In the genomic region with DNA sequence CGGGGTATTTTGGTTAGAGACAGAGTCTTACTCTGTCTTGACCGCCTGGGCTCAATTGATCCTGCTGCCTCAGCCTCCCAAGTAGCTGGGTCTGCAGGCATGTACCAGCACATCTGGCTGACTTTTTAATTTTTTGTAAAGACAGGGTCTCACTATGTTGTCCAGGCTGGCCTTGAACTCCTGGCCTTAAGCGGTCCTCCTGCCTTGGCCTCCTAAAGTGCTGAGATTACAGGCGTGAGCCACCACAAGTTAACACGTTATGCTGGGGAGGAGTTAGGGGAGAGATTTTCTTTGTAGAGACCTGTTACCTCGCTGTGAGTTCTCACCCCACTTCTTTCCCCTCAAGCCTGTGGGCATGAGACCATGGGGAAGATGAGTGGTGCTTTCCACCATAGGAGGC, we compare ENCODE assay signal across 12 cellular contexts. TPM values are rescaled to one million over a fixed set of nuclear protein-coding genes. Genes with fewer than 3 reads are reported as not detected.
DNase-seq lines count a peak whose midpoint lies in the region; FAIRE-seq and TF ChIP-seq lines count a peak whose summit lies in the region.
"Had no signal": no experiment of that assay in that cellular context is flagged by ENCODE, and none has a peak within 500 bp of the region (broad histone marks: within the 10 kb centered on the region; RNA-seq: fewer than 3 reads in every experiment).

No MANE protein-coding gene starts in this region.

- H3K27ac ChIP-seq in astrocyte (ENCODE audit: low read depth, low read length) = no peak overlapping the region
- H3K27ac ChIP-seq: left ventricle myocardium inferior, neural progenitor cell, skin epidermis, upper lobe of left lung had no signal

- H3K9me3 Mint-ChIP-seq in astrocyte (ENCODE audit: unreplicated experiment) = peaks cover 6% of the 10 kb centered on the region
- H3K9me3 Mint-ChIP-seq: CD4-positive, alpha-beta memory T cell; IgD-negative memory B cell; neural progenitor cell had no signal

- no peaks in the 10 kb centered on the region for H4K20me1 ChIP-seq in astrocyte (ENCODE audit: insufficient read depth, low read length)

- FAIRE-seq in astrocyte (lab: Jason Lieb, UNC) = no peak

- H3K36me3 Mint-ChIP-seq in astrocyte (ENCODE audit: low read depth, unreplicated experiment) = peaks cover 2% of the 10 kb centered on the region
- H3K36me3 Mint-ChIP-seq: CD4-positive, alpha-beta memory T cell; IgD-negative memory B cell; neural progenitor cell had no signal

- no peak overlapping the region for H2AFZ ChIP-seq in astrocyte (ENCODE audit: low read depth, low read length)
- H2AFZ ChIP-seq: neural progenitor cell had no signal

- H3K4me3 Mint-ChIP-seq in astrocyte (ENCODE audit: unreplicated experiment) = no peak overlapping the region
- H3K4me3 Mint-ChIP-seq: CD4-positive, alpha-beta memory T cell; IgD-negative memory B cell; neural progenitor cell had no signal

- H3K36me3 ChIP-seq in astrocyte (ENCODE audit: insufficient read depth, low read length) = no peaks in the 10 kb centered on the region
- H3K36me3 ChIP-seq: left ventricle myocardium inferior, neural progenitor cell, upper lobe of left lung had no signal

- H3K27me3 ChIP-seq in astrocyte (ENCODE audit: insufficient read depth, low read length) = peaks cover 2% of the 10 kb centered on the region
- H3K27me3 ChIP-seq: neural progenitor cell, upper lobe of left lung had no signal

- H3K4me2 ChIP-seq in astrocyte (ENCODE audit: low read length) = no peak overlapping the region
- H3K4me2 ChIP-seq: neural progenitor cell had no signal

- TF ChIP-seq CTCF in astrocyte (IDR thresholded peaks at IDR 0.05; ENCODE audit: insufficient read depth, low read depth, low read length) = no peak

- H3K27ac Mint-ChIP-seq in astrocyte (ENCODE audit: unreplicated experiment) = peak overlapping the region; percentile 75
- H3K27ac Mint-ChIP-seq: IgD-negative memory B cell, neural progenitor cell had no signal

- H3K9ac ChIP-seq in astrocyte (ENCODE audit: low read length) = no peak overlapping the region
- H3K9ac ChIP-seq: neural progenitor cell had no signal

- no peak overlapping the region for H3K4me3 ChIP-seq in astrocyte (ENCODE audit: insufficient read depth, low read depth, low read length)
- H3K4me3 ChIP-seq: left ventricle myocardium inferior, neural progenitor cell, skin epidermis, upper lobe of left lung had no signal

- H3K9me3 ChIP-seq in astrocyte (ENCODE audit: insufficient read depth, low read depth, low read length) = no peaks in the 10 kb centered on the region
- H3K9me3 ChIP-seq: left ventricle myocardium inferior, upper lobe of left lung had no signal

- no peaks in the 10 kb centered on the region for H3K79me2 ChIP-seq in astrocyte (ENCODE audit: insufficient read depth, low read length)

- peaks cover 22% of the 10 kb centered on the region for H3K27me3 Mint-ChIP-seq in astrocyte (ENCODE audit: low read depth, unreplicated experiment)
- H3K27me3 Mint-ChIP-seq: CD4-positive, alpha-beta memory T cell had no signal

- no peaks in the 10 kb centered on the region for H3K4me1 Mint-ChIP-seq in astrocyte (ENCODE audit: low read depth, unreplicated experiment)
- H3K4me1 Mint-ChIP-seq: IgD-negative memory B cell, neural progenitor cell had no signal

- DNase-seq in astrocyte (ENCODE audit: low read depth) (no peak), GM19240 (ENCODE audit: insufficient read length, low spot score) (no peak)
- DNase-seq: CD4-positive, alpha-beta memory T cell; central memory CD4-positive, alpha-beta T cell; GDM1; left ventricle myocardium inferior; NCI-H1436 treated with DMSO at 0.1 percent for 48 hours; NCI-H526 treated with DMSO at 0.1 percent for 48 hours; upper lobe of left lung had no signal

- no peaks in the 10 kb centered on the region for H3K4me1 ChIP-seq in astrocyte (ENCODE audit: insufficient read depth, low read length)
- H3K4me1 ChIP-seq: left ventricle myocardium inferior, neural progenitor cell, upper lobe of left lung had no signal

RNA-seq across cellular contexts. Expression of a gene that starts 1.8 kb away (rescaled TPM):
- 1.2 TPM in 2 replicates for total RNA-seq in astrocyte

RNA-seq across cellular contexts. Expression of a gene that starts 25.5 kb away (rescaled TPM):
- 0.77 and 1.5 TPM in 2 replicates for total RNA-seq in astrocyte

RNA-seq across cellular contexts. Expression of a gene that starts 42.4 kb away (rescaled TPM):
- 94.8 and 104 TPM in 2 replicates for total RNA-seq in astrocyte

RNA-seq across cellular contexts. Expression of a gene that starts 51.2 kb away (rescaled TPM):
- 22.9 and 28.8 TPM in 2 replicates for total RNA-seq in astrocyte

RNA-seq across cellular contexts. Expression of a gene that starts 52.4 kb away (rescaled TPM):
- 69.5 and 75.6 TPM in 2 replicates for total RNA-seq in astrocyte
